ENCODE assay signal across 8 cellular contexts in the genomic region with DNA sequence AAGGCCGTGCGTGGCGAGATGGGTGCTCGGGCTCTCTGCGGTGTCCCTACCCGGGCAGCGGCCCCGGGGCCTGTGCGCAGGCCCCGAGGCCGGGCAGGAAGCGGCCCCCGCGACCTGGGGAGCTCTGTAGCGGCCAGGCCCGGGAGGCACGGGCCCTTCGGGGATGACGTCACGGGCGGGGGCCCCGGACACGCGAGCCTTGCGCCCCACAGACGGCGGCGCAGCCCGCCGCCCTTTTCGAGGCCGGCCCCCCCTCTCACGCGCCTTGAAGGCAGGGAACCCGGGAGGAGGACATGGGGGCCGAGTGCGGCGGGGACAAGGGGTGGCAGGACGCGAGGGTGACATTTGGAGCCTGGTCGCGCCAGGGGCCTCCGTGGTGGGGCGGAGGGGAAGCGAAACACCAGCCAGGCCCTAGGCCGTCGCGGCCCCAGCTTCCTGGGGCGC. TPM values are rescaled to one million over a fixed set of nuclear protein-coding genes. Genes with fewer than 3 reads are reported as not detected.
DNase-seq lines count a peak whose midpoint lies in the region; ATAC-seq and TF ChIP-seq lines count a peak whose summit lies in the region.

No MANE protein-coding gene starts in this region.

- H3K4me1 Mint-ChIP-seq in glutamatergic neuron (ENCODE audit: low read depth, unreplicated experiment) = peaks cover 23% of the 10 kb centered on the region

- intact Hi-C loops in ovary (cut with DNase I) = loop anchor here (5.0 to 10.0 kb wide), 8 partner anchors 72 to 355 kb away; partner anchors contain the start of genes ATPAF2 (in 2 of the 4) and GID4 (in 2 of the 4)

- H3K4me1 ChIP-seq in HEK293 (ENCODE audit: control insufficient read depth, insufficient read depth, low read length) (peaks cover 21% of the 10 kb centered on the region), ovary (ENCODE audit: insufficient read depth) (peaks cover 25% of the 10 kb centered on the region)

- H3K27ac Mint-ChIP-seq in glutamatergic neuron (ENCODE audit: unreplicated experiment) = peak overlapping the region; percentile 87

- peaks cover 8% of the 10 kb centered on the region for H3K9me3 Mint-ChIP-seq in glutamatergic neuron (ENCODE audit: unreplicated experiment)

- DNase-seq in GM12864 (ENCODE audit: low read depth) (no peak), OCI-M1 (lab: John Stamatoyannopoulos, UW) (peak; percentile 41), glutamatergic neuron (peak; percentile 43), ovary (peak in 2 of 5 donors; percentile 75 to 78), HuH-7.5 (ENCODE audit: low spot score) (no peak)
- peak; percentile 49 for DNase-seq in activated naive CD4-positive, alpha-beta T cell treated with Interleukin-2 at 50 U/mL for 16 hours

- H3K27ac ChIP-seq in HEK293 (ENCODE audit: extremely low read depth, low read depth, low read length) (peak overlapping the region; percentile 96), ovary (peak overlapping the region; percentile 89 to 96)

- H3K36me3 ChIP-seq in HEK293 (ENCODE audit: control insufficient read depth in 2 of 2, insufficient read depth in 1 of 2, low read length in 2 of 2) (peaks cover 4 to 9% of the 10 kb centered on the region in 2 experiments; a peak in 2 of 3 replicates), ovary (no peaks in the 10 kb centered on the region)

- 0 to 1% (median 1%) methylated on average over 28 to 49 of the region's 49 CpGs for WGBS in ovary, 3 donors

- H3K4me3 Mint-ChIP-seq in glutamatergic neuron (ENCODE audit: unreplicated experiment) = peak overlapping the region; percentile 83

- no peaks in the 10 kb centered on the region for H3K9me3 ChIP-seq in HEK293 (ENCODE audit: control insufficient read depth, insufficient read depth, low read depth, low read length)
- no peaks in the 10 kb centered on the region for H3K9me3 ChIP-seq in ovary

- POLR2A ChIA-PET in HEK293 (lab: Yijun Ruan, JAX) = interaction anchor here (0.6 to 4.0 kb wide), 13 partner anchors 8 to 290 kb away, joined by 3 to 45 read pairs (median 3); partner anchors contain the start of genes DRC3 and TOM1L2

- ATAC-seq in HG03378 (IDR thresholded peaks at IDR 0.05; ENCODE audit: unreplicated experiment) = no peak

- no peaks in the 10 kb centered on the region for H3K27me3 ChIP-seq in ovary

- no peaks in the 10 kb centered on the region for H3K36me3 Mint-ChIP-seq in glutamatergic neuron (ENCODE audit: unreplicated experiment)

- TF ChIP-seq POLR2A in ovary (IDR thresholded peaks at IDR 0.05) = no peak

- no peak for TF ChIP-seq CTCF in GM12864 (IDR thresholded peaks at IDR 0.05; ENCODE audit: low read depth, low read length, missing control alignments)
- TF ChIP-seq CTCF in HEK293 (tag by site-specific recombination; IDR thresholded peaks at IDR 0.05) = no peak; the same call in 1 of the 2 replicates
- no peak for TF ChIP-seq CTCF in glutamatergic neuron (IDR thresholded peaks at IDR 0.05; ENCODE audit: partially characterized antibody, unreplicated experiment)
- no peak for TF ChIP-seq CTCF in ovary (IDR thresholded peaks at IDR 0.05)

- no peak for TF ChIP-seq EP300 in ovary (IDR thresholded peaks at IDR 0.05)

- H3K27me3 Mint-ChIP-seq in glutamatergic neuron (ENCODE audit: unreplicated experiment) = peaks cover 18% of the 10 kb centered on the region

- CTCF ChIA-PET in HEK293 (lab: Yijun Ruan, JAX) = interaction anchor here (0.6 to 1.4 kb wide), 9 partner anchors 8 to 329 kb away, joined by 3 to 8 read pairs (median 5); no protein-coding TSS in a partner anchor

- H3K4me3 ChIP-seq in GM12864 (ENCODE audit: low read depth, low read length) = peak overlapping the region; percentile 58
- H3K4me3 ChIP-seq in HEK293 (ENCODE audit: low read depth, low read length) = peak overlapping the region; percentile 76
- peak overlapping the region; percentile 68 for H3K4me3 ChIP-seq in ovary

TF ChIP-seq in HEK293, 187 proteins besides CTCF, POLR2A, EP300 and RAD21 (continues in another document):
- TF ChIP-seq ZBTB48 (tag by site-specific recombination; IDR thresholded peaks at IDR 0.05) (0 out of 2 replicates have a peak, but pooled peaks have one; percentile 43), ZNF24 (tag by site-specific recombination; IDR thresholded peaks at IDR 0.05) (no peak), ZNF555 (tag by site-specific recombination; conservative IDR thresholded peaks at IDR 0.05) (no peak), ZNF629 (tag by site-specific recombination; IDR thresholded peaks at IDR 0.05) (peak; percentile 85), SALL2 (tag by site-specific recombination; IDR thresholded peaks at IDR 0.05; ENCODE audit: borderline replicate concordance) (no peak), BCL11A (tag by site-specific recombination; IDR thresholded peaks at IDR 0.05; ENCODE audit: low read depth) (0 out of 2 replicates have a peak, but pooled peaks have one; percentile 10), ZIC2 (tag by site-specific recombination; IDR thresholded peaks at IDR 0.05) (peak; percentile 36; the same call in 1 of the 2 replicates), ZNF561 (tag by site-specific recombination; IDR thresholded peaks at IDR 0.05; ENCODE audit: borderline replicate concordance) (0 out of 2 replicates have a peak, but pooled peaks have one; percentile 40), GLIS1 (tag by site-specific recombination; IDR thresholded peaks at IDR 0.05) (peak; percentile 23; the same call in 1 of the 2 replicates), ZBTB21 (tag by site-specific recombination; IDR thresholded peaks at IDR 0.05) (peak; percentile 79), ZBTB1 (tag by site-specific recombination; IDR thresholded peaks at IDR 0.05) (no peak), ZNF529 (tag by site-specific recombination; IDR thresholded peaks at IDR 0.05; ENCODE audit: insufficient replicate concordance) (no peak), ZNF513 (tag by site-specific recombination; IDR thresholded peaks at IDR 0.05) (peak; percentile 26; the same call in 1 of the 2 replicates), ZNF596 (tag by site-specific recombination; IDR thresholded peaks at IDR 0.05) (0 out of 2 replicates have a peak, but pooled peaks have one; percentile 10), ZNF335 (tag by site-specific recombination; conservative IDR thresholded peaks at IDR 0.05) (0 out of 2 replicates have a peak, but pooled peaks have one; percentile 70)
- TF ChIP-seq, protein P1, sequence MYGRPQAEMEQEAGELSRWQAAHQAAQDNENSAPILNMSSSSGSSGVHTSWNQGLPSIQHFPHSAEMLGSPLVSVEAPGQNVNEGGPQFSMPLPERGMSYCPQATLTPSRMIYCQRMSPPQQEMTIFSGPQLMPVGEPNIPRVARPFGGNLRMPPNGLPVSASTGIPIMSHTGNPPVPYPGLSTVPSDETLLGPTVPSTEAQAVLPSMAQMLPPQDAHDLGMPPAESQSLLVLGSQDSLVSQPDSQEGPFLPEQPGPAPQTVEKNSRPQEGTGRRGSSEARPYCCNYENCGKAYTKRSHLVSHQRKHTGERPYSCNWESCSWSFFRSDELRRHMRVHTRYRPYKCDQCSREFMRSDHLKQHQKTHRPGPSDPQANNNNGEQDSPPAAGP (tag by site-specific recombination; IDR thresholded peaks at IDR 0.05) = peak; percentile 32; the same call in 1 of the 2 replicates
- TF ChIP-seq, protein P2, sequence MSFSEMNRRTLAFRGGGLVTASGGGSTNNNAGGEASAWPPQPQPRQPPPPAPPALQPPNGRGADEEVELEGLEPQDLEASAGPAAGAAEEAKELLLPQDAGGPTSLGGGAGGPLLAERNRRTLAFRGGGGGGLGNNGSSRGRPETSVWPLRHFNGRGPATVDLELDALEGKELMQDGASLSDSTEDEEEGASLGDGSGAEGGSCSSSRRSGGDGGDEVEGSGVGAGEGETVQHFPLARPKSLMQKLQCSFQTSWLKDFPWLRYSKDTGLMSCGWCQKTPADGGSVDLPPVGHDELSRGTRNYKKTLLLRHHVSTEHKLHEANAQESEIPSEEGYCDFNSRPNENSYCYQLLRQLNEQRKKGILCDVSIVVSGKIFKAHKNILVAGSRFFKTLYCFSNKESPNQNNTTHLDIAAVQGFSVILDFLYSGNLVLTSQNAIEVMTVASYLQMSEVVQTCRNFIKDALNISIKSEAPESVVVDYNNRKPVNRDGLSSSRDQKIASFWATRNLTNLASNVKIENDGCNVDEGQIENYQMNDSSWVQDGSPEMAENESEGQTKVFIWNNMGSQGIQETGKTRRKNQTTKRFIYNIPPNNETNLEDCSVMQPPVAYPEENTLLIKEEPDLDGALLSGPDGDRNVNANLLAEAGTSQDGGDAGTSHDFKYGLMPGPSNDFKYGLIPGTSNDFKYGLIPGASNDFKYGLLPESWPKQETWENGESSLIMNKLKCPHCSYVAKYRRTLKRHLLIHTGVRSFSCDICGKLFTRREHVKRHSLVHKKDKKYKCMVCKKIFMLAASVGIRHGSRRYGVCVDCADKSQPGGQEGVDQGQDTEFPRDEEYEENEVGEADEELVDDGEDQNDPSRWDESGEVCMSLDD (tag by site-specific recombination; IDR thresholded peaks at IDR 0.05) = peak; percentile 93

RNA-seq across cellular contexts. Expression of gene RAI1, which starts 1.1 kb away (rescaled TPM):
- 70.2 TPM for total RNA-seq in glutamatergic neuron (ENCODE audit: unreplicated experiment)
- total RNA-seq in ovary = 10 to 100 TPM; 16.3 to 57.7 (median 37.5) TPM
- 10 to 100 TPM in 1 of 2 donors, 1 to 10 TPM in 1; 1.5 to 14.5 TPM for polyA plus RNA-seq in ovary

Comparison
In these comparisons a context has a peak if more than half of its experiments do, and no peak if none do; other contexts are left out.
1. DNase-seq: peak in OCI-M1 (single experiment), activated naive CD4-positive, alpha-beta T cell treated with Interleukin-2 at 50 U/mL for 16 hours (single experiment) and glutamatergic neuron (single experiment); none in GM12864 (single experiment) and HuH-7.5 (single experiment).
2. Peak in every context shown above with its lines, with median percentiles within 50 percentile points of each other: H3K4me3 ChIP-seq.